25 cellular contexts compared by ENCODE assay signal in genomic region chr22:27093422-27093821, GRCh38.
A peak's percentile ranks its signal among the peaks of the same experiment; 100 is the strongest.
DNase-seq lines count a peak whose midpoint lies in the region; ATAC-seq, FAIRE-seq and TF ChIP-seq lines count a peak whose summit lies in the region.
"Had no signal": no experiment of that assay in that cellular context is flagged by ENCODE, and none has a peak within 500 bp of the region (broad histone marks: within the 10 kb centered on the region; RNA-seq: fewer than 3 reads in every experiment).

No MANE protein-coding gene starts in this region.

- no peaks in the 10 kb centered on the region for H3K36me3 ChIP-seq in HepG2 (replicated peaks in 1 of 2; ENCODE audit: control insufficient read depth in 1 of 2, insufficient read depth in 2 of 2, low read length in 2 of 2)
- no peaks in the 10 kb centered on the region for H3K36me3 ChIP-seq in right lobe of liver
- H3K36me3 ChIP-seq in WERI-Rb-1, result no peaks in the 10 kb centered on the region
- H3K36me3 ChIP-seq in neuronal stem cell (replicated peaks in 1 of 2; ENCODE audit: control insufficient read depth in 2 of 2, insufficient read depth in 2 of 2, low read length in 2 of 2), result peaks cover 0 to 8% of the 10 kb centered on the region in 2 donors
- H3K36me3 ChIP-seq: BE2C; BLaER1 treated with 17β-estradiol and CSF1 and Interleukin-3, amounts not matched to agents 10 nM and 100 nM; HAP-1 had no signal

- H4K20me1 ChIP-seq in HepG2 (ENCODE audit: insufficient read depth, low read length), result no peaks in the 10 kb centered on the region

- TF ChIP-seq EP300 in HepG2 (IDR thresholded peaks at IDR 0.05; ENCODE audit: low read depth in 2 of 2, low read length in 2 of 2) (no peak), HepG2 (CRISPR knock-in tag; IDR thresholded peaks at IDR 0.05; ENCODE audit: borderline replicate concordance) (no peak)

- POLR2A ChIA-PET in HepG2 (lab: Yijun Ruan, JAX), result no interaction called here

- FAIRE-seq in HepG2 (lab: Jason Lieb, UNC), result no peak
- FAIRE-seq: A549, D721Med, GM12878, GM18507, H54 had no signal

- H2BK120ac ChIP-seq in neuronal stem cell (ENCODE audit: low read depth, low read length), result no peak overlapping the region

- no peak overlapping the region for H2BK12ac ChIP-seq in neuronal stem cell (ENCODE audit: low read length)

- no peak overlapping the region for H3K4me3 ChIP-seq in HepG2 (replicated peaks in 1 of 3; ENCODE audit: insufficient read depth in 1 of 3, low read depth in 2 of 3, low read length in 3 of 3)
- no peak overlapping the region for H3K4me3 ChIP-seq in right lobe of liver
- H3K4me3 ChIP-seq in WERI-Rb-1 (ENCODE audit: low read depth, low read length), result no peak overlapping the region
- peak overlapping the region in 1 of 2 donors; percentile 72 for H3K4me3 ChIP-seq in neuronal stem cell (ENCODE audit: low read length in 2 of 2)
- H3K4me3 ChIP-seq: A549; BLaER1 treated with 17β-estradiol and CSF1 and Interleukin-3, amounts not matched to agents 10 nM and 100 nM; GM12878; GM23338; HAP-1 had no signal

- TF ChIP-seq CTCF in HepG2 (CRISPR knock-in tag; IDR thresholded peaks at IDR 0.05), result no peak
- no peak for TF ChIP-seq CTCF in right lobe of liver (IDR thresholded peaks at IDR 0.05)
- TF ChIP-seq CTCF in WERI-Rb-1 (IDR thresholded peaks at IDR 0.05; ENCODE audit: low read depth, low read length), result no peak

- WGBS in HepG2 (ENCODE audit: low lambda C conversion rate), result 1% methylated on average over 4 of the region's 4 CpGs
- WGBS in right lobe of liver (ENCODE audit: insufficient coverage, low coverage, low lambda C conversion rate, missing lambda C conversion rate), result 64% methylated on average over 4 of the region's 4 CpGs
- no CpG with 5 or more reads among the region's 4 CpGs for WGBS in neuronal stem cell (ENCODE audit: extremely low coverage in 2 of 2, insufficient read length in 2 of 2, insufficient replicate concordance in 1 of 2), 2 donors

- no peak for TF ChIP-seq POLR2A in HepG2 (IDR thresholded peaks at IDR 0.05; ENCODE audit: insufficient read depth in 1 of 2, low read depth in 2 of 2, low read length in 2 of 2)
- TF ChIP-seq POLR2A in right lobe of liver (IDR thresholded peaks at IDR 0.05), result no peak

- H2BK5ac ChIP-seq in neuronal stem cell (ENCODE audit: low read length), result no peak overlapping the region

- BruUV-seq in HepG2 (replicated peaks; lab: Mats Ljungman, UMichigan), result no TSS peak

- no peaks in the 10 kb centered on the region for H3K27me3 ChIP-seq in HepG2 (ENCODE audit: control insufficient read depth in 1 of 2, insufficient read depth in 2 of 2, low read length in 2 of 2)
- no peaks in the 10 kb centered on the region for H3K27me3 ChIP-seq in right lobe of liver
- no peaks in the 10 kb centered on the region for H3K27me3 ChIP-seq in WERI-Rb-1 (ENCODE audit: insufficient read depth, low read depth, severe bottlenecking)
- peaks cover 0 to 5% (median 0%) of the 10 kb centered on the region in 3 experiments for H3K27me3 ChIP-seq in neuronal stem cell (ENCODE audit: control insufficient read depth in 3 of 3, insufficient read depth in 3 of 3, low read depth in 1 of 3, low read length in 3 of 3)
- H3K27me3 ChIP-seq: BE2C had no signal

- no peak overlapping the region for H3K27ac ChIP-seq in HepG2 (ENCODE audit: extremely low read length, insufficient read depth, low read length)
- H3K27ac ChIP-seq in right lobe of liver, result no peak overlapping the region
- peak overlapping the region; percentile 32 for H3K27ac ChIP-seq in WERI-Rb-1
- H3K27ac ChIP-seq in neuronal stem cell (replicated peaks; ENCODE audit: low read length), result no peak overlapping the region
- H3K27ac ChIP-seq: BLaER1 treated with 17β-estradiol and CSF1 and Interleukin-3, amounts not matched to agents 10 nM and 100 nM had no signal

- H4K8ac ChIP-seq in neuronal stem cell (ENCODE audit: low read depth, low read length), result peak overlapping the region; percentile 68

- CTCF ChIA-PET in HepG2 (lab: Yijun Ruan, JAX; ENCODE audit: low intra/inter-chr PET ratio, low total read pairs), result no interaction called here

- no peak for TF ChIP-seq RAD21 in HepG2 (CRISPR knock-in tag; IDR thresholded peaks at IDR 0.05)

- in situ Hi-C loops in HepG2 (cut with HindIII; ENCODE audit: extremely low pct_ligation_motif_present, low pct_unique_long_range_greater_than_20kb), result no loop called here

- H3K4me1 ChIP-seq in HepG2 (ENCODE audit: insufficient read depth, low read length) (no peaks in the 10 kb centered on the region), right lobe of liver (no peaks in the 10 kb centered on the region), neuronal stem cell (ENCODE audit: control insufficient read depth in 2 of 2, insufficient read depth in 1 of 2, low read depth in 1 of 2, low read length in 2 of 2) (peaks cover 3 to 10% of the 10 kb centered on the region in 2 donors)
- H3K4me1 ChIP-seq: A549; BE2C; BLaER1 treated with 17β-estradiol and CSF1 and Interleukin-3, amounts not matched to agents 10 nM and 100 nM; HAP-1 had no signal

- no peak overlapping the region for H2AK5ac ChIP-seq in neuronal stem cell (ENCODE audit: low read depth, low read length)

- H2BK15ac ChIP-seq in neuronal stem cell (ENCODE audit: low read length), result peak overlapping the region; percentile 8

- H3K4me2 ChIP-seq in HepG2 (ENCODE audit: low read depth, low read length), result no peak overlapping the region
- H3K4me2 ChIP-seq in neuronal stem cell (ENCODE audit: insufficient read depth, low read length, poor library complexity, severe bottlenecking), result no peak overlapping the region
- H3K4me2 ChIP-seq: A549; BLaER1 treated with 17β-estradiol and CSF1 and Interleukin-3, amounts not matched to agents 10 nM and 100 nM; GM23338 had no signal

- H3K9ac ChIP-seq in HepG2 (ENCODE audit: insufficient read depth, low read depth, low read length), result no peak overlapping the region
- peak overlapping the region; percentile 64 for H3K9ac ChIP-seq in neuronal stem cell (ENCODE audit: low read depth, low read length, poor library complexity)
- H3K9ac ChIP-seq: BLaER1 treated with 17β-estradiol and CSF1 and Interleukin-3, amounts not matched to agents 10 nM and 100 nM had no signal

- no peak overlapping the region for H3K4ac ChIP-seq in neuronal stem cell (ENCODE audit: low read length)

- ATAC-seq in HepG2 (no peak), right lobe of liver (no peak)
- ATAC-seq: A549, GM12878, GM23338 had no signal

- intact Hi-C loops in HepG2 (cut with micrococcal nuclease; ENCODE audit: unreplicated experiment) (loop anchor here (2.0 kb wide), 1 partner anchor 15 kb away; no protein-coding TSS in a partner anchor), right lobe of liver (cut with DNase I) (no loop called here)

- H3K9me3 ChIP-seq in HepG2 (ENCODE audit: low read length) (no peaks in the 10 kb centered on the region), right lobe of liver (no peaks in the 10 kb centered on the region), WERI-Rb-1 (ENCODE audit: severe bottlenecking) (no peaks in the 10 kb centered on the region), neuronal stem cell (replicated peaks in 1 of 2; ENCODE audit: control insufficient read depth in 2 of 2, insufficient read depth in 1 of 2, low read depth in 1 of 2, low read length in 2 of 2) (peaks cover 0 to 8% of the 10 kb centered on the region in 2 donors)
- H3K9me3 ChIP-seq: A549, BE2C, HAP-1 had no signal

- peak overlapping the region; percentile 50 for H3K18ac ChIP-seq in neuronal stem cell (ENCODE audit: low read length)

- H4K91ac ChIP-seq in neuronal stem cell (ENCODE audit: low read depth, low read length, poor library complexity), result peak overlapping the region; percentile 1

- H2AFZ ChIP-seq in HepG2 (ENCODE audit: low read length), result no peak overlapping the region
- no peak overlapping the region for H2AFZ ChIP-seq in neuronal stem cell (ENCODE audit: low read length)

- H3K79me1 ChIP-seq in neuronal stem cell (ENCODE audit: low read depth, low read length), result peaks cover 5% of the 10 kb centered on the region

- DNase-seq in HepG2 (ENCODE audit: low spot score) (no peak), right lobe of liver (no peak), WERI-Rb-1 (no peak), neuronal stem cell (ENCODE audit: low spot score) (no peak), NCI-H446 treated with DMSO at 0.1 percent for 48 hours (lab: John Stamatoyannopoulos, UW) (no peak), NCI-H69 (lab: John Stamatoyannopoulos, UW) (no peak)
- no peak for DNase-seq in activated CD4-positive, alpha-beta T cell treated with anti-CD3 and anti-CD28 coated beads, Interleukin-2, amount 50 U/mL, for 1 hour
- DNase-seq: 8988T; ACHN; AML-193; BE2C; CD4-positive, alpha-beta T cell; CD8-positive, alpha-beta memory T cell; DMS 273 treated with DMSO at 0.1 percent for 48 hours; DMS79; EL; GDM1 had no signal

- H3K79me2 ChIP-seq in HepG2 (ENCODE audit: insufficient read depth, low read length), result no peaks in the 10 kb centered on the region

- no peak overlapping the region for H3K14ac ChIP-seq in neuronal stem cell (ENCODE audit: low read length)

- no peak overlapping the region for H3K23ac ChIP-seq in neuronal stem cell (ENCODE audit: low read depth, low read length, poor library complexity)

TF ChIP-seq in HepG2, 621 proteins besides CTCF, POLR2A, EP300 and RAD21:
- TF ChIP-seq, protein P1, sequence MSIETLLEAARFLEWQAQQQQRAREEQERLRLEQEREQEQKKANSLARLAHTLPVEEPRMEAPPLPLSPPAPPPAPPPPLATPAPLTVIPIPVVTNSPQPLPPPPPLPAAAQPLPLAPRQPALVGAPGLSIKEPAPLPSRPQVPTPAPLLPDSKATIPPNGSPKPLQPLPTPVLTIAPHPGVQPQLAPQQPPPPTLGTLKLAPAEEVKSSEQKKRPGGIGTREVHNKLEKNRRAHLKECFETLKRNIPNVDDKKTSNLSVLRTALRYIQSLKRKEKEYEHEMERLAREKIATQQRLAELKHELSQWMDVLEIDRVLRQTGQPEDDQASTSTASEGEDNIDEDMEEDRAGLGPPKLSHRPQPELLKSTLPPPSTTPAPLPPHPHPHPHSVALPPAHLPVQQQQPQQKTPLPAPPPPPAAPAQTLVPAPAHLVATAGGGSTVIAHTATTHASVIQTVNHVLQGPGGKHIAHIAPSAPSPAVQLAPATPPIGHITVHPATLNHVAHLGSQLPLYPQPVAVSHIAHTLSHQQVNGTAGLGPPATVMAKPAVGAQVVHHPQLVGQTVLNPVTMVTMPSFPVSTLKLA (IDR thresholded peaks at IDR 0.05), result peak; percentile 92
- TF ChIP-seq ZNF674 (CRISPR knock-in tag; IDR thresholded peaks at IDR 0.05; ENCODE audit: low read depth), result no peak
